ENCODE assay signal across 24 cellular contexts in the genomic region with DNA sequence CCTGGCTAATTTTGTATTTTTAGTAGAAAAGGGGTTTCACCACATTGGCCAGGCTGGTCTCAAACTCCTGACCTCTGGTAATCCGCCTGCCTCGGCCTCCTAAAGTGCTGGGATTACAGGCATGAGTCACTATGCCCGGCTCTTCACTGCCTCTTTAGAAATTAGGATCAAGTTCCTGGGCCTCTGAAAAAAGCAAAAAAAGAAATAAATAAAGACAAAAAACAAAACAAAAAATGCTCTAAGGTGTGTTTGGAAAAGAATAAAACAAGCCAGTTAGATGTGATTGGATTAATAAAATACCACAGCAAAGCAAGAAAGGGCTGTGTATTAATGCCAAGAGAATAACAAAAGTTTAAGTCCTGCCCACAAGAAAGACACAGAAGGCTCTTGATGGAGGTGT. TPM values are rescaled to one million over a fixed set of nuclear protein-coding genes. Genes with fewer than 3 reads are reported as not detected.
DNase-seq lines count a peak whose midpoint lies in the region; ATAC-seq, FAIRE-seq and TF ChIP-seq lines count a peak whose summit lies in the region.
"Had no signal": no experiment of that assay in that cellular context is flagged by ENCODE, and none has a peak within 500 bp of the region (broad histone marks: within the 10 kb centered on the region; RNA-seq: fewer than 3 reads in every experiment).

No MANE protein-coding gene starts in this region.

- ATAC-seq in stimulated activated effector memory CD8-positive, alpha-beta T cell treated with anti-CD3 and anti-CD28 coated beads, Interleukin-12 subunit alpha, Interleukin-12 subunit beta, amount 100 ng/mL, for 72 hours: no peak
- ATAC-seq in T-cell (replicated peaks in 1 of 4): no peak
- ATAC-seq: activated CD8-positive, alpha-beta memory T cell treated with anti-CD3 and anti-CD28 coated beads, Interleukin-2, amount 10 ng/mL, durations not matched to agents 7 days and 5 days; left lung; pancreas had no signal

- no peak overlapping the region for H2AFZ ChIP-seq in astrocyte (ENCODE audit: low read depth, low read length)
- no peak overlapping the region for H2AFZ ChIP-seq in neural progenitor cell (replicated peaks)

- CTCF ChIA-PET in T-cell (lab: Charles Lee): interaction anchor here in 1 of 2 donors (0.6 kb wide), 1 partner anchor 672 kb away, joined by 5 read pairs; no protein-coding TSS in a partner anchor

- H3K27ac Mint-ChIP-seq in astrocyte (ENCODE audit: unreplicated experiment): peak overlapping the region; percentile 35
- H3K27ac Mint-ChIP-seq in neural progenitor cell: no peak overlapping the region
- H3K27ac Mint-ChIP-seq in stimulated activated effector memory CD8-positive, alpha-beta T cell treated with anti-CD3 and anti-CD28 coated beads, Interleukin-12 subunit alpha, Interleukin-12 subunit beta, amount 100 ng/mL, for 72 hours: no peak overlapping the region
- H3K27ac Mint-ChIP-seq in T-cell: no peak overlapping the region
- H3K27ac Mint-ChIP-seq: activated CD4-positive, alpha-beta T cell treated with anti-CD3 and anti-CD28 coated beads, Interleukin-2, amount 10 ng/mL, durations not matched to agents 7 days and 5 days; activated CD8-positive, alpha-beta memory T cell treated with anti-CD3 and anti-CD28 coated beads, Interleukin-2, amount 10 ng/mL, durations not matched to agents 7 days and 5 days; activated naive CD4-positive, alpha-beta T cell treated with anti-CD3 and anti-CD28 coated beads, Interleukin-2, amount 50 U/mL, for 24 hours; mesothelial cell of epicardium; nephron had no signal

- H3K36me3 ChIP-seq in HUES64 (ENCODE audit: insufficient read depth, low read length) (no peaks in the 10 kb centered on the region), astrocyte (ENCODE audit: insufficient read depth, low read length) (no peaks in the 10 kb centered on the region), neural progenitor cell (no peaks in the 10 kb centered on the region), thymus (ENCODE audit: control insufficient read depth, insufficient read depth) (no peaks in the 10 kb centered on the region)
- H3K36me3 ChIP-seq: left lung, pancreas had no signal

- peaks cover 11% of the 10 kb centered on the region for H3K4me1 Mint-ChIP-seq in astrocyte (ENCODE audit: low read depth, unreplicated experiment)
- H3K4me1 Mint-ChIP-seq in neural progenitor cell: peaks cover 19% of the 10 kb centered on the region
- peaks cover 10% of the 10 kb centered on the region for H3K4me1 Mint-ChIP-seq in stimulated activated effector memory CD8-positive, alpha-beta T cell treated with anti-CD3 and anti-CD28 coated beads, Interleukin-12 subunit alpha, Interleukin-12 subunit beta, amount 100 ng/mL, for 72 hours
- peaks cover 7 to 10% (median 8%) of the 10 kb centered on the region in 3 donors for H3K4me1 Mint-ChIP-seq in T-cell
- H3K4me1 Mint-ChIP-seq: nephron had no signal

- no peaks in the 10 kb centered on the region for H3K9me3 ChIP-seq in HUES64 (ENCODE audit: insufficient read depth, low read depth, low read length)
- no peaks in the 10 kb centered on the region for H3K9me3 ChIP-seq in astrocyte (ENCODE audit: insufficient read depth, low read depth, low read length)
- no peaks in the 10 kb centered on the region for H3K9me3 ChIP-seq in neural progenitor cell (ENCODE audit: low read depth)
- no peaks in the 10 kb centered on the region for H3K9me3 ChIP-seq in thymus (ENCODE audit: control insufficient read depth)
- H3K9me3 ChIP-seq: left lung, pancreas had no signal

- peaks cover 32% of the 10 kb centered on the region for H3F3A ChIP-seq in neural progenitor cell (ENCODE audit: low read depth)

- H3K4me3 ChIP-seq in HUES64 (ENCODE audit: low read length) (no peak overlapping the region), astrocyte (ENCODE audit: insufficient read depth, low read depth, low read length) (no peak overlapping the region), neural progenitor cell (no peak overlapping the region), thymus (ENCODE audit: low read length) (no peak overlapping the region)
- H3K4me3 ChIP-seq: left lung, pancreas, SK-N-MC had no signal

- H3K27ac ChIP-seq in HUES64 (ENCODE audit: low read depth, low read length) (peak overlapping the region; percentile 74; the same call in 1 of the 2 replicates), astrocyte (ENCODE audit: low read depth, low read length) (no peak overlapping the region), neural progenitor cell (no peak overlapping the region), thymus (ENCODE audit: low read depth) (peak overlapping the region; percentile 5)
- H3K27ac ChIP-seq: C4-2B, left lung, pancreas, SK-N-MC had no signal

- no peaks in the 10 kb centered on the region for H4K20me1 ChIP-seq in astrocyte (ENCODE audit: insufficient read depth, low read length)
- peaks cover 6% of the 10 kb centered on the region for H4K20me1 ChIP-seq in neural progenitor cell (ENCODE audit: low read depth)

- DNase-seq in astrocyte (ENCODE audit: low read depth) (no peak), neural progenitor cell (ENCODE audit: low spot score) (no peak), anterior cingulate cortex (lab: John Stamatoyannopoulos, UW) (no peak), T-cell (no peak)
- DNase-seq in stimulated activated effector memory CD8-positive, alpha-beta T cell treated with anti-CD3 and anti-CD28 coated beads, Interleukin-12 subunit alpha, Interleukin-12 subunit beta, amount 100 ng/mL, for 72 hours (ENCODE audit: low spot score in 2 of 2): no peak
- DNase-seq in effector CD8-positive, alpha-beta T cell (lab: John Stamatoyannopoulos, UW): no peak
- DNase-seq: activated CD4-positive, alpha-beta T cell treated with anti-CD3 and anti-CD28 coated beads, Interleukin-2, amount 10 ng/mL, durations not matched to agents 7 days and 5 days; activated CD8-positive, alpha-beta memory T cell treated with anti-CD3 and anti-CD28 coated beads, Interleukin-2, amount 10 ng/mL, durations not matched to agents 7 days and 5 days; Calu3; DND-41; left lung; NCI-H1092 treated with DMSO at 0.1 percent for 48 hours; NCI-H226; NCI-H748 treated with DMSO at 0.1 percent for 48 hours; pancreas; RPMI8226; T-helper 2 cell had no signal

- H3K9ac ChIP-seq in HUES64 (ENCODE audit: low read depth, low read length) (no peak overlapping the region), astrocyte (ENCODE audit: low read length) (no peak overlapping the region), neural progenitor cell (no peak overlapping the region)

- FAIRE-seq in astrocyte (lab: Jason Lieb, UNC): no peak
- FAIRE-seq: pancreas had no signal

- H3K36me3 Mint-ChIP-seq in astrocyte (ENCODE audit: low read depth, unreplicated experiment) (no peaks in the 10 kb centered on the region), neural progenitor cell (no peaks in the 10 kb centered on the region), T-cell (no peaks in the 10 kb centered on the region)
- no peaks in the 10 kb centered on the region for H3K36me3 Mint-ChIP-seq in stimulated activated effector memory CD8-positive, alpha-beta T cell treated with anti-CD3 and anti-CD28 coated beads, Interleukin-12 subunit alpha, Interleukin-12 subunit beta, amount 100 ng/mL, for 72 hours
- H3K36me3 Mint-ChIP-seq: activated CD8-positive, alpha-beta memory T cell treated with anti-CD3 and anti-CD28 coated beads, Interleukin-2, amount 10 ng/mL, durations not matched to agents 7 days and 5 days; activated naive CD4-positive, alpha-beta T cell treated with anti-CD3 and anti-CD28 coated beads, Interleukin-2, amount 50 U/mL, for 24 hours; mesothelial cell of epicardium had no signal

- H3K9me3 Mint-ChIP-seq in astrocyte (ENCODE audit: unreplicated experiment): no peaks in the 10 kb centered on the region
- H3K9me3 Mint-ChIP-seq in neural progenitor cell: no peaks in the 10 kb centered on the region
- H3K9me3 Mint-ChIP-seq in stimulated activated effector memory CD8-positive, alpha-beta T cell treated with anti-CD3 and anti-CD28 coated beads, Interleukin-12 subunit alpha, Interleukin-12 subunit beta, amount 100 ng/mL, for 72 hours: no peaks in the 10 kb centered on the region
- H3K9me3 Mint-ChIP-seq in T-cell: no peaks in the 10 kb centered on the region
- H3K9me3 Mint-ChIP-seq: activated CD4-positive, alpha-beta T cell treated with anti-CD3 and anti-CD28 coated beads, Interleukin-2, amount 10 ng/mL, durations not matched to agents 7 days and 5 days; activated naive CD4-positive, alpha-beta T cell treated with anti-CD3 and anti-CD28 coated beads, Interleukin-2, amount 50 U/mL, for 24 hours; mesothelial cell of epicardium; nephron had no signal

- WGBS in HUES64: 33% methylated on average over 3 of the region's 3 CpGs
- 95% methylated on average over 3 of the region's 3 CpGs for WGBS in thymus

- H3K4me3 Mint-ChIP-seq in astrocyte (ENCODE audit: unreplicated experiment) (no peak overlapping the region), neural progenitor cell (no peak overlapping the region), T-cell (no peak overlapping the region)
- H3K4me3 Mint-ChIP-seq in stimulated activated effector memory CD8-positive, alpha-beta T cell treated with anti-CD3 and anti-CD28 coated beads, Interleukin-12 subunit alpha, Interleukin-12 subunit beta, amount 100 ng/mL, for 72 hours: no peak overlapping the region
- H3K4me3 Mint-ChIP-seq: activated CD4-positive, alpha-beta T cell treated with anti-CD3 and anti-CD28 coated beads, Interleukin-2, amount 10 ng/mL, durations not matched to agents 7 days and 5 days; activated CD8-positive, alpha-beta memory T cell treated with anti-CD3 and anti-CD28 coated beads, Interleukin-2, amount 10 ng/mL, durations not matched to agents 7 days and 5 days; activated naive CD4-positive, alpha-beta T cell treated with anti-CD3 and anti-CD28 coated beads, Interleukin-2, amount 50 U/mL, for 24 hours; mesothelial cell of epicardium had no signal

- POLR2A ChIA-PET in T-cell (lab: Charles Lee): no interaction called here

- H3K4me2 ChIP-seq in astrocyte (ENCODE audit: low read length): no peak overlapping the region
- peak overlapping the region; percentile 70 for H3K4me2 ChIP-seq in neural progenitor cell

- no peaks in the 10 kb centered on the region for H3K27me3 Mint-ChIP-seq in astrocyte (ENCODE audit: low read depth, unreplicated experiment)
- H3K27me3 Mint-ChIP-seq in neural progenitor cell (ENCODE audit: insufficient read depth, low read depth): peaks cover 5% of the 10 kb centered on the region
- peaks cover 0 to 1% of the 10 kb centered on the region in 2 donors for H3K27me3 Mint-ChIP-seq in T-cell
- H3K27me3 Mint-ChIP-seq: activated naive CD4-positive, alpha-beta T cell treated with anti-CD3 and anti-CD28 coated beads, Interleukin-2, amount 50 U/mL, for 24 hours had no signal

- H3K4me1 ChIP-seq in HUES64 (ENCODE audit: insufficient read depth, low read length) (peaks cover 11% of the 10 kb centered on the region), astrocyte (ENCODE audit: insufficient read depth, low read length) (peaks cover 3% of the 10 kb centered on the region), neural progenitor cell (peaks cover 12% of the 10 kb centered on the region), thymus (ENCODE audit: control insufficient read depth, insufficient read depth, low read length) (no peaks in the 10 kb centered on the region)

- peaks cover 3% of the 10 kb centered on the region; the same call in 1 of the 2 replicates for H3K27me3 ChIP-seq in HUES64 (ENCODE audit: insufficient read depth, low read length)
- H3K27me3 ChIP-seq in astrocyte (ENCODE audit: insufficient read depth, low read length): no peaks in the 10 kb centered on the region
- peaks cover 35% of the 10 kb centered on the region for H3K27me3 ChIP-seq in neural progenitor cell
- no peaks in the 10 kb centered on the region for H3K27me3 ChIP-seq in thymus (ENCODE audit: control insufficient read depth, insufficient read depth)
- H3K27me3 ChIP-seq: left lung, pancreas had no signal

- H3K79me2 ChIP-seq in astrocyte (ENCODE audit: insufficient read depth, low read length): peaks cover 4% of the 10 kb centered on the region
- H3K79me2 ChIP-seq in neural progenitor cell (ENCODE audit: low read depth): peaks cover under 1% of the 10 kb centered on the region

- TF ChIP-seq CTCF in astrocyte (IDR thresholded peaks at IDR 0.05; ENCODE audit: insufficient read depth, low read depth, low read length) (no peak), neural progenitor cell (IDR thresholded peaks at IDR 0.05) (no peak)

RNA-seq across cellular contexts. Expression of a gene that starts 4.2 kb away (rescaled TPM):
- polyA plus RNA-seq in HUES64 (2013, experiment 1 of 2): 8.1 TPM
- 8.9 TPM for polyA plus RNA-seq in HUES64 (2013, experiment 2 of 2)
- total RNA-seq in astrocyte (16.4 and 19.7 TPM in 2 replicates), neural progenitor cell (ENCODE audit: low replicate concordance) (11.6 and 11.9 TPM in 2 replicates), T-cell (10 to 100 TPM; 15.8 to 18.9 (median 18.2) TPM)
- polyA plus RNA-seq in thymus: 15.2 TPM

RNA-seq across cellular contexts. Expression of a gene that starts 54.5 kb away (rescaled TPM):
- 38.5 TPM for polyA plus RNA-seq in HUES64 (2013, experiment 1 of 2)
- 39.7 TPM for polyA plus RNA-seq in HUES64 (2013, experiment 2 of 2)
- total RNA-seq in astrocyte: 34.4 and 35.1 TPM in 2 replicates
- 65.3 and 89.3 TPM in 2 replicates for total RNA-seq in neural progenitor cell (ENCODE audit: low replicate concordance)
- 39.4 TPM for polyA plus RNA-seq in thymus
- 10 to 100 TPM; 32.3 to 47.6 (median 45.3) TPM for total RNA-seq in T-cell

Comparison
In these comparisons a context has a peak if more than half of its experiments do, and no peak if none do; other contexts are left out.
1. H3K27ac ChIP-seq: peak in HUES64 (single experiment) and thymus (single experiment); none in astrocyte (single experiment) and neural progenitor cell (single experiment).